18 cellular contexts compared by ENCODE assay signal in the genomic region with DNA sequence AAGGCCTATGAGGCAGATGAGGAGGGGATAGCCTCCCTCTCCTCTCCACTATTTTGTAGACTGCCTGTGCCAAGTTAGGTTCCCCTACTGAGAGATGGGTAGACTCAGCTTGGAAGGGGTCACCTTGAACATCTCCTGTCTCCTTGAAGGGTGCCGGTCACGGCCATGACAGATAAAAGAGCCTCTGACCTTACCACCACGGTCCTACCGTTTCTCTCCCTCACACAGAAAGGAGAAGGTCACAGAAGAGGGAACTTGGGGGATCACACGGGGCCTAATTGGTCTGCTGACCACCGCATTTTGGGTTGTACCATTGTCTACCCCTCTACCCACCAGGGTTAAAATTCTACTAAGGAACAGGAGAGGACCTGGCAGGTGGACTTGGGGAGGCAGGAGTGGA. TPM values are rescaled to one million over a fixed set of nuclear protein-coding genes. Genes with fewer than 3 reads are reported as not detected.
DNase-seq lines count a peak whose midpoint lies in the region; ATAC-seq, FAIRE-seq and TF ChIP-seq lines count a peak whose summit lies in the region.
"Had no signal": no experiment of that assay in that cellular context is flagged by ENCODE, and none has a peak within 500 bp of the region (broad histone marks: within the 10 kb centered on the region; RNA-seq: fewer than 3 reads in every experiment).

No MANE protein-coding gene starts in this region.

- POLR2A ChIA-PET in activated CD4-positive, alpha-beta memory T cell treated with anti-CD3 and anti-CD28 coated beads for 36 hours (lab: Charles Lee): interaction anchor here (1.1 to 17.9 kb wide), 5 partner anchors 10 to 467 kb away, joined by 3 to 517 read pairs (median 4); no protein-coding TSS in a partner anchor
- POLR2A ChIA-PET in H1 (lab: Charles Lee; ENCODE audit: partially characterized antibody): no interaction called here

- H3K79me2 ChIP-seq in H1 (ENCODE audit: control insufficient read depth in 1 of 2, insufficient read depth in 2 of 2, low read length in 2 of 2): no peaks in the 10 kb centered on the region

- H4K5ac ChIP-seq in H1 (ENCODE audit: insufficient read length, low read depth, low read length): no peak overlapping the region

- no peak overlapping the region for H2BK5ac ChIP-seq in H1 (ENCODE audit: low read depth, low read length)

- no peak overlapping the region for H3K14ac ChIP-seq in H1 (ENCODE audit: insufficient read length)

- H2AK5ac ChIP-seq in H1 (ENCODE audit: low read depth, low read length): no peak overlapping the region

- no peak overlapping the region for H2AFZ ChIP-seq in H1 (ENCODE audit: low read length)
- H2AFZ ChIP-seq: PC-9 had no signal

- H3K36me3 Mint-ChIP-seq in activated naive CD4-positive, alpha-beta T cell treated with anti-CD3 and anti-CD28 coated beads for 36 hours (ENCODE audit: low read depth): peaks cover 57% of the 10 kb centered on the region
- H3K36me3 Mint-ChIP-seq in activated CD4-positive, alpha-beta memory T cell treated with anti-CD3 and anti-CD28 coated beads for 36 hours: peaks cover 55% of the 10 kb centered on the region

- no peaks in the 10 kb centered on the region; a peak in 1 of 7 replicates for H3K4me1 ChIP-seq in H1 (replicated peaks in 1 of 4; ENCODE audit: control insufficient read depth in 3 of 4, insufficient read depth in 4 of 4, low read length in 3 of 4)
- peaks cover 12% of the 10 kb centered on the region for H3K4me1 ChIP-seq in testis
- H3K4me1 ChIP-seq in breast epithelium: no peaks in the 10 kb centered on the region
- H3K4me1 ChIP-seq: Caco-2 had no signal

- no peak overlapping the region for H2BK120ac ChIP-seq in H1 (replicated peaks; ENCODE audit: low read depth, low read length)

- H3K4me3 ChIP-seq in H1 (ENCODE audit: extremely low read depth in 1 of 4, insufficient read depth in 2 of 4, low read depth in 3 of 4, low read length in 4 of 4) (no peak overlapping the region), testis (no peak overlapping the region), breast epithelium (no peak overlapping the region)
- H3K4me3 ChIP-seq: ovary, PC-9, smooth muscle cell had no signal

- no peak for TF ChIP-seq EP300 in H1 (IDR thresholded peaks at IDR 0.05; ENCODE audit: borderline replicate concordance in 1 of 2, low read depth in 2 of 2, low read length in 2 of 2)

- intact Hi-C loops in activated naive CD4-positive, alpha-beta T cell treated with anti-CD3 and anti-CD28 coated beads for 36 hours (cut with micrococcal nuclease): no loop called here
- intact Hi-C loops in activated CD4-positive, alpha-beta memory T cell treated with anti-CD3 and anti-CD28 coated beads for 36 hours (cut with micrococcal nuclease): no loop called here
- intact Hi-C loops in testis (cut with DNase I; ENCODE audit: low total_unique reads): no loop called here
- intact Hi-C loops in breast epithelium (cut with DNase I; ENCODE audit: low total_unique reads): no loop called here

- no peaks in the 10 kb centered on the region for H3K79me1 ChIP-seq in H1 (ENCODE audit: low read depth, low read length)

- 0 out of 2 replicates have a peak overlapping the region, but pooled peaks have one; percentile 34 for H2BK20ac ChIP-seq in H1 (ENCODE audit: low read length)

- peak overlapping the region; percentile 88 for H3K4me3 Mint-ChIP-seq in activated naive CD4-positive, alpha-beta T cell treated with anti-CD3 and anti-CD28 coated beads for 36 hours
- peak overlapping the region; percentile 92 for H3K4me3 Mint-ChIP-seq in activated CD4-positive, alpha-beta memory T cell treated with anti-CD3 and anti-CD28 coated beads for 36 hours

- H3K27ac ChIP-seq in H1 (ENCODE audit: low read depth, low read length): no peak overlapping the region
- H3K27ac ChIP-seq in testis: peak overlapping the region; percentile 68 to 79
- no peak overlapping the region for H3K27ac ChIP-seq in breast epithelium
- H3K27ac ChIP-seq: ovary, PC-9 had no signal

- H3K56ac ChIP-seq in H1 (replicated peaks; ENCODE audit: insufficient read length, low read depth, low read length): no peak overlapping the region

- H3K9me3 ChIP-seq in H1 (ENCODE audit: insufficient read depth in 2 of 2, low read depth in 1 of 2, low read length in 1 of 2) (no peaks in the 10 kb centered on the region), testis (no peaks in the 10 kb centered on the region), breast epithelium (no peaks in the 10 kb centered on the region)
- H3K9me3 ChIP-seq: Caco-2, ovary had no signal

- TF ChIP-seq CTCF in H1 (IDR thresholded peaks at IDR 0.05; ENCODE audit: control extremely low read depth in 1 of 3, insufficient read depth in 1 of 3, low read depth in 1 of 3, low read length in 3 of 3) (no peak), testis (IDR thresholded peaks at IDR 0.05) (no peak), breast epithelium (IDR thresholded peaks at IDR 0.05) (no peak)

- H3K4ac ChIP-seq in H1 (replicated peaks; ENCODE audit: insufficient read length, low read depth, low read length): no peak overlapping the region

- WGBS in H1 (ENCODE audit: extremely low coverage in 1 of 2, insufficient coverage in 1 of 2, insufficient read length in 1 of 2, insufficient replicate concordance in 2 of 2, low coverage in 1 of 2, low lambda C conversion rate in 2 of 2, missing lambda C conversion rate in 1 of 2), 2 experiments: 86% methylated on average over 6 of the region's 6 CpGs; no CpG with 5 or more reads in 1 of the 2 experiments
- 44 to 62% methylated on average over 6 of the region's 6 CpGs for WGBS in testis, 2 donors

- H2BK15ac ChIP-seq in H1 (ENCODE audit: low read length): no peak overlapping the region

- peak overlapping the region; percentile 99 for H3K27ac Mint-ChIP-seq in activated naive CD4-positive, alpha-beta T cell treated with anti-CD3 and anti-CD28 coated beads for 36 hours
- peak overlapping the region; percentile 100 for H3K27ac Mint-ChIP-seq in activated CD4-positive, alpha-beta memory T cell treated with anti-CD3 and anti-CD28 coated beads for 36 hours

- H3K36me3 ChIP-seq in H1 (ENCODE audit: control insufficient read depth in 2 of 4, insufficient read depth in 4 of 4, low read length in 3 of 4) (no peaks in the 10 kb centered on the region), testis (ENCODE audit: low read depth, missing control alignments) (no peaks in the 10 kb centered on the region), breast epithelium (no peaks in the 10 kb centered on the region)
- H3K36me3 ChIP-seq: ovary had no signal

- no peak for DNase-seq in activated naive CD4-positive, alpha-beta T cell treated with anti-CD3 and anti-CD28 coated beads for 36 hours
- no peak for DNase-seq in activated naive CD4-positive, alpha-beta T cell (lab: John Stamatoyannopoulos, UW)
- DNase-seq in activated CD4-positive, alpha-beta memory T cell treated with anti-CD3 and anti-CD28 coated beads for 36 hours: no peak
- DNase-seq in H1 (ENCODE audit: low read depth in 1 of 2, low spot score in 2 of 2) (no peak), testis (no peak), breast epithelium (ENCODE audit: low spot score in 2 of 2) (no peak), amygdala (lab: John Stamatoyannopoulos, UW) (no peak)
- DNase-seq: Caco-2, KBM-7, NCI-H1048, NCI-H524 treated with DMSO at 0.1 percent for 48 hours, PC-9 had no signal

- no peaks in the 10 kb centered on the region for H3K27me3 Mint-ChIP-seq in activated naive CD4-positive, alpha-beta T cell treated with anti-CD3 and anti-CD28 coated beads for 36 hours (ENCODE audit: low read depth)
- no peaks in the 10 kb centered on the region for H3K27me3 Mint-ChIP-seq in activated CD4-positive, alpha-beta memory T cell treated with anti-CD3 and anti-CD28 coated beads for 36 hours

- TF ChIP-seq POLR2A in H1 (IDR thresholded peaks at IDR 0.05; ENCODE audit: control extremely low read depth in 1 of 2, low read depth in 2 of 2, low read length in 2 of 2) (no peak), testis (IDR thresholded peaks at IDR 0.05) (no peak), breast epithelium (IDR thresholded peaks at IDR 0.05) (no peak)

- no peak overlapping the region for H2BK12ac ChIP-seq in H1 (ENCODE audit: low read depth, low read length)

- no peak overlapping the region for H3K18ac ChIP-seq in H1 (ENCODE audit: extremely low read depth, low read length)

- H3K27me3 ChIP-seq in H1 (replicated peaks in 1 of 4; ENCODE audit: control insufficient read depth in 3 of 4, extremely low read depth in 1 of 4, insufficient read depth in 3 of 4, low read length in 3 of 4) (no peaks in the 10 kb centered on the region), testis (no peaks in the 10 kb centered on the region), breast epithelium (no peaks in the 10 kb centered on the region)
- H3K27me3 ChIP-seq: ovary had no signal

- no peak overlapping the region for H4K91ac ChIP-seq in H1 (replicated peaks; ENCODE audit: insufficient read length, low read length)

- no peaks in the 10 kb centered on the region for H3K9me3 Mint-ChIP-seq in activated naive CD4-positive, alpha-beta T cell treated with anti-CD3 and anti-CD28 coated beads for 36 hours
- no peaks in the 10 kb centered on the region for H3K9me3 Mint-ChIP-seq in activated CD4-positive, alpha-beta memory T cell treated with anti-CD3 and anti-CD28 coated beads for 36 hours

- FAIRE-seq in H1 (lab: Jason Lieb, UNC): no peak
- FAIRE-seq: endometrium had no signal

- H3K4me2 ChIP-seq in H1 (ENCODE audit: insufficient read depth in 1 of 2, low read depth in 2 of 2, low read length in 2 of 2): no peak overlapping the region
- H3K4me2 ChIP-seq: PC-9, smooth muscle cell had no signal

- no peaks in the 10 kb centered on the region for H4K20me1 ChIP-seq in H1 (replicated peaks in 1 of 2; ENCODE audit: control insufficient read depth in 1 of 2, insufficient read depth in 2 of 2, low read length in 2 of 2)

- no peak overlapping the region for H3K23ac ChIP-seq in H1 (ENCODE audit: insufficient read length)

- no peak overlapping the region for H3K9ac ChIP-seq in H1 (replicated peaks in 1 of 4; ENCODE audit: extremely low read depth in 1 of 4, low read depth in 3 of 4, low read length in 3 of 4)

- peaks cover 16% of the 10 kb centered on the region for H3K4me1 Mint-ChIP-seq in activated naive CD4-positive, alpha-beta T cell treated with anti-CD3 and anti-CD28 coated beads for 36 hours (ENCODE audit: low read depth)
- peaks cover 12% of the 10 kb centered on the region for H3K4me1 Mint-ChIP-seq in activated CD4-positive, alpha-beta memory T cell treated with anti-CD3 and anti-CD28 coated beads for 36 hours (ENCODE audit: low read depth)

- ATAC-seq in GM19467 (IDR thresholded peaks at IDR 0.05; ENCODE audit: unreplicated experiment): no peak

- CTCF ChIA-PET in activated naive CD4-positive, alpha-beta T cell treated with anti-CD3 and anti-CD28 coated beads for 36 hours (lab: Charles Lee): interaction anchor here (1.4 to 21.5 kb wide), 3 partner anchors 8 to 22 kb away, joined by 4 to 382 read pairs (median 33); no protein-coding TSS in a partner anchor
- CTCF ChIA-PET in activated CD4-positive, alpha-beta memory T cell treated with anti-CD3 and anti-CD28 coated beads for 36 hours (lab: Charles Lee): interaction anchor here (1.0 to 20.0 kb wide), 5 partner anchors 10 to 487 kb away, joined by 3 to 390 read pairs (median 3); no protein-coding TSS in a partner anchor
- CTCF ChIA-PET in H1 (lab: Charles Lee; ENCODE audit: partially characterized antibody): interaction anchor here (0.8 to 24.1 kb wide), 16 partner anchors 11 to 291 kb away, joined by 3 to 430 read pairs (median 4); no protein-coding TSS in a partner anchor

- no peaks in the 10 kb centered on the region for H3K23me2 ChIP-seq in H1 (ENCODE audit: low read depth, low read length)

- H4K8ac ChIP-seq in H1 (ENCODE audit: extremely low read depth, insufficient read depth, low read length): no peak overlapping the region

- TF ChIP-seq RAD21 in H1 (IDR thresholded peaks at IDR 0.05 in 1 of 2, conservative IDR thresholded peaks at IDR 0.05 in 1 of 2; ENCODE audit: low read depth in 2 of 2, low read length in 2 of 2): no peak

RNA-seq across cellular contexts. Expression of gene PRSS2, which starts 17.0 kb away (rescaled TPM):
- total RNA-seq in activated naive CD4-positive, alpha-beta T cell treated with anti-CD3 and anti-CD28 coated beads for 36 hours: under 1 TPM in 1 of 2 experiments, not detected in 1; 0.50 TPM
- not detected for total RNA-seq in activated CD4-positive, alpha-beta memory T cell treated with anti-CD3 and anti-CD28 coated beads for 36 hours
- not detected in 2 replicates for total RNA-seq in H1 (2021; fragmentation: NEBNext Ultra II Directional; extraction: Animal tissue kit (Norgen Biotek cat#: 25700))
- not detected in 2 replicates for polyA plus RNA-seq in H1 (2011; rRNA removed)
- 0.10 TPM for polyA plus RNA-seq in H1 (2011; cell fraction: cytosol; rRNA removed)
- polyA plus RNA-seq in H1 (2011; cell fraction: nucleus; rRNA removed): not detected
- not detected in 4 replicates for polyA plus RNA-seq in H1 (2012, experiment 1 of 2)
- 0.26 TPM for polyA plus RNA-seq in H1 (2012, experiment 2 of 2)
- not detected for polyA plus RNA-seq in H1 (2013, experiment 1 of 2)
- not detected for polyA plus RNA-seq in H1 (2013, experiment 2 of 2)
- polyA minus RNA-seq in H1 (2011; rRNA and poly(A)+ RNA removed): not detected in 2 replicates
- polyA minus RNA-seq in H1 (2011; cell fraction: cytosol; rRNA and poly(A)+ RNA removed): not detected
- polyA minus RNA-seq in H1 (2011; cell fraction: nucleus; rRNA and poly(A)+ RNA removed): not detected
- total RNA-seq in testis: not detected
- polyA plus RNA-seq in testis (ENCODE audit: insufficient read depth, low read depth, low replicate concordance): not detected
- not detected for total RNA-seq in breast epithelium
- total RNA-seq: fibroblast of villous mesenchyme, PC-9, SK-MEL-5, smooth muscle cell had no signal
- polyA plus RNA-seq: smooth muscle cell had no signal

RNA-seq across cellular contexts. Expression of gene PRSS1, which starts 38.5 kb away (rescaled TPM):
- total RNA-seq in activated naive CD4-positive, alpha-beta T cell treated with anti-CD3 and anti-CD28 coated beads for 36 hours: not detected
- not detected for total RNA-seq in activated CD4-positive, alpha-beta memory T cell treated with anti-CD3 and anti-CD28 coated beads for 36 hours
- total RNA-seq in H1 (2021; fragmentation: NEBNext Ultra II Directional; extraction: Animal tissue kit (Norgen Biotek cat#: 25700)): not detected in 2 replicates
- 0.09 and 0.20 TPM in 2 replicates for polyA plus RNA-seq in H1 (2011; rRNA removed)
- not detected for polyA plus RNA-seq in H1 (2011; cell fraction: cytosol; rRNA removed)
- polyA plus RNA-seq in H1 (2011; cell fraction: nucleus; rRNA removed): not detected
- not detected in 4 replicates for polyA plus RNA-seq in H1 (2012, experiment 1 of 2)
- not detected for polyA plus RNA-seq in H1 (2012, experiment 2 of 2)
- polyA plus RNA-seq in H1 (2013, experiment 1 of 2): not detected
- not detected for polyA plus RNA-seq in H1 (2013, experiment 2 of 2)
- not detected in 2 replicates for polyA minus RNA-seq in H1 (2011; rRNA and poly(A)+ RNA removed)
- not detected for polyA minus RNA-seq in H1 (2011; cell fraction: cytosol; rRNA and poly(A)+ RNA removed)
- not detected for polyA minus RNA-seq in H1 (2011; cell fraction: nucleus; rRNA and poly(A)+ RNA removed)
- total RNA-seq in testis: not detected
- not detected for polyA plus RNA-seq in testis (ENCODE audit: insufficient read depth, low read depth, low replicate concordance)
- not detected for total RNA-seq in breast epithelium
- total RNA-seq: fibroblast of villous mesenchyme, SK-MEL-5, smooth muscle cell had no signal
- polyA plus RNA-seq: smooth muscle cell had no signal

Comparison
In these comparisons a context has a peak if more than half of its experiments do, and no peak if none do; other contexts are left out.
1. H3K27ac ChIP-seq: peak in testis (2 of 2); none in H1 (single experiment) and breast epithelium (0 of 2).